Comparison of ENCODE assay signal across 8 cellular contexts in genomic region chr15:101251830-101252820, GRCh38. TPM values are rescaled to one million over a fixed set of nuclear protein-coding genes. Genes with fewer than 3 reads are reported as not detected.
DNase-seq lines count a peak whose midpoint lies in the region; ATAC-seq, FAIRE-seq and TF ChIP-seq lines count a peak whose summit lies in the region.

A gene with protein sequence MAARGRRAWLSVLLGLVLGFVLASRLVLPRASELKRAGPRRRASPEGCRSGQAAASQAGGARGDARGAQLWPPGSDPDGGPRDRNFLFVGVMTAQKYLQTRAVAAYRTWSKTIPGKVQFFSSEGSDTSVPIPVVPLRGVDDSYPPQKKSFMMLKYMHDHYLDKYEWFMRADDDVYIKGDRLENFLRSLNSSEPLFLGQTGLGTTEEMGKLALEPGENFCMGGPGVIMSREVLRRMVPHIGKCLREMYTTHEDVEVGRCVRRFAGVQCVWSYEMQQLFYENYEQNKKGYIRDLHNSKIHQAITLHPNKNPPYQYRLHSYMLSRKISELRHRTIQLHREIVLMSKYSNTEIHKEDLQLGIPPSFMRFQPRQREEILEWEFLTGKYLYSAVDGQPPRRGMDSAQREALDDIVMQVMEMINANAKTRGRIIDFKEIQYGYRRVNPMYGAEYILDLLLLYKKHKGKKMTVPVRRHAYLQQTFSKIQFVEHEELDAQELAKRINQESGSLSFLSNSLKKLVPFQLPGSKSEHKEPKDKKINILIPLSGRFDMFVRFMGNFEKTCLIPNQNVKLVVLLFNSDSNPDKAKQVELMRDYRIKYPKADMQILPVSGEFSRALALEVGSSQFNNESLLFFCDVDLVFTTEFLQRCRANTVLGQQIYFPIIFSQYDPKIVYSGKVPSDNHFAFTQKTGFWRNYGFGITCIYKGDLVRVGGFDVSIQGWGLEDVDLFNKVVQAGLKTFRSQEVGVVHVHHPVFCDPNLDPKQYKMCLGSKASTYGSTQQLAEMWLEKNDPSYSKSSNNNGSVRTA (minus strand): TSS chr15:101252048. CDS start chr15:101251456, 592 bp downstream.

- FAIRE-seq in GM12891 (lab: Jason Lieb, UNC), result peak; percentile 88

- no peaks in the 10 kb centered on the region for H3K36me3 ChIP-seq in right atrium auricular region
- no peaks in the 10 kb centered on the region for H3K36me3 ChIP-seq in uterus

- H3K4me3 ChIP-seq in right atrium auricular region (peak within 1 kb of the TSS; percentile 70 to 80), uterus (peak within 1 kb of the TSS; percentile 55 to 83)

- peak; percentile 77 for DNase-seq in GM12891 (ENCODE audit: insufficient read length, low spot score)
- peak; percentile 55 for DNase-seq in NCI-H1092 (lab: John Stamatoyannopoulos, UW)
- DNase-seq in T-helper 2 cell, result peak; percentile 66 to 92 (median 76)
- DNase-seq in right atrium auricular region (ENCODE audit: low spot score), result peak; percentile 95
- peak; percentile 89 for DNase-seq in putamen (ENCODE audit: low spot score)
- DNase-seq in uterus, result peak; percentile 93 to 94

- TF ChIP-seq POLR2A in GM12891 (IDR thresholded peaks at IDR 0.05; ENCODE audit: low read depth, low read length), result peak; percentile 68
- TF ChIP-seq POLR2A in uterus (IDR thresholded peaks at IDR 0.05), result peak; percentile 78 to 97

- H3K27ac ChIP-seq in angular gyrus (ENCODE audit: low read depth, low read length) (peak within 1 kb of the TSS; percentile 55), right atrium auricular region (peak within 1 kb of the TSS; percentile 84 to 89), uterus (peak within 1 kb of the TSS; percentile 79 to 90)

- no peaks in the 10 kb centered on the region for H3K9me3 ChIP-seq in right atrium auricular region
- no peaks in the 10 kb centered on the region for H3K9me3 ChIP-seq in uterus

- H3K27me3 ChIP-seq in right atrium auricular region, result no peaks in the 10 kb centered on the region
- H3K27me3 ChIP-seq in uterus, result no peaks in the 10 kb centered on the region

- H3K4me1 ChIP-seq in right atrium auricular region (peaks cover 0 to 61% of the 10 kb centered on the region in 2 donors), uterus (no peaks in the 10 kb centered on the region)

- ATAC-seq in HG02610 (IDR thresholded peaks at IDR 0.05; ENCODE audit: unreplicated experiment), result peak; percentile 73

- intact Hi-C loops in uterus (cut with DNase I; ENCODE audit: low total_unique reads), result no loop called here

- TF ChIP-seq CTCF in right atrium auricular region (IDR thresholded peaks at IDR 0.05) (peak; percentile 24 to 64), uterus (IDR thresholded peaks at IDR 0.05) (peak; percentile 2 to 51 (median 27))

TF ChIP-seq in GM12891, 5 proteins besides CTCF, POLR2A, EP300 and RAD21:
- TF ChIP-seq SPI1 (IDR thresholded peaks at IDR 0.05; ENCODE audit: low read depth, low read length) (no peak), POU2F2 (IDR thresholded peaks at IDR 0.05; ENCODE audit: low read depth, low read length) (no peak), POLR2AphosphoS5 (IDR thresholded peaks at IDR 0.05; ENCODE audit: low read depth, low read length) (peak; percentile 80), PAX5 (IDR thresholded peaks at IDR 0.05; ENCODE audit: insufficient read depth, low read length, severe bottlenecking) (peak; percentile 68), TAF1 (IDR thresholded peaks at IDR 0.05; ENCODE audit: low read depth, low read length) (peak; percentile 75)

RNA-seq across cellular contexts. Expression of the gene that starts here (rescaled TPM):
- polyA plus RNA-seq in GM12891 (2012; ENCODE audit: low read depth, missing spikeins), result 5.6 TPM
- total RNA-seq in right atrium auricular region, result 10 to 100 TPM; 23.1 to 26.1 TPM
- total RNA-seq in uterus, result 10 to 100 TPM; 25.6 to 62.8 (median 46.0) TPM

Comparison
In these comparisons a context has a peak if more than half of its experiments do, and no peak if none do; other contexts are left out.
1. Peak in every context shown above with its lines: DNase-seq, ATAC-seq, H3K4me3 ChIP-seq and H3K27ac ChIP-seq.